Comparison of ENCODE assay signal across 12 cellular contexts in the genomic region with DNA sequence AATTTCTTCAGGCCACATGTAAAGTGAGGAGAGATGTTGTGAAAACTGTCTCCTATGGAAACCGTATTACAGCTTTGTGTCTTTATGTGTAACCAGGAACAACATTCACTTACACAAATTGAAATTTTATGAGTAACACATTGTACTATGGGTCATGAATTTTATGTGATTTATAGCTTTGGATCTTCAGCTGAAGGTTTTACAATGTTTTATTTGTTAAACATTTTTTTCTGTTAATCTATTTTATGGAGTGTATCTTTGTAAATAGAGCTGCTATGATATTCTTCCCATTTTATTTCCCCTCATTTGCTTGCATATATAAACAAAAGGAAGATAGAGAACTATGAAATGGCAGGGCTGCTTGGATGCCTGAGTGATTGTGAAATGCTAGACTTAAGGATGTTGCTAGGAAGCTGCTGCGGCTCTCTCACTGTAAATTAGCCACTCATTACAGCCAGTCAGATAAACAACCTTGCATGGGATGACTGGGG.
DNase-seq lines count a peak whose midpoint lies in the region; ATAC-seq and TF ChIP-seq lines count a peak whose summit lies in the region.
"Had no signal": no experiment of that assay in that cellular context is flagged by ENCODE, and none has a peak within 500 bp of the region (broad histone marks: within the 10 kb centered on the region; RNA-seq: fewer than 3 reads in every experiment).

No MANE protein-coding gene starts in this region.

- WGBS in adrenal gland, 4 donors: 51 to 59% (median 57%) methylated on average over 2 of the region's 2 CpGs

- no peaks in the 10 kb centered on the region for H4K20me1 ChIP-seq in fibroblast of lung (ENCODE audit: control insufficient read depth, extremely low read depth, insufficient read depth, low read length)

- H3K27ac ChIP-seq in fibroblast of lung (ENCODE audit: insufficient read depth, low read length): no peak overlapping the region
- H3K27ac ChIP-seq in adrenal gland: no peak overlapping the region

- no peak for TF ChIP-seq POLR2A in adrenal gland (IDR thresholded peaks at IDR 0.05)

- H3K4me2 ChIP-seq in fibroblast of lung (ENCODE audit: extremely low read depth, insufficient read depth, low read length): no peak overlapping the region
- H3K4me2 ChIP-seq: smooth muscle cell had no signal

- H3K9me3 ChIP-seq in fibroblast of lung (ENCODE audit: control insufficient read depth, insufficient read depth, low read depth, low read length) (no peaks in the 10 kb centered on the region), adrenal gland (replicated peaks in 1 of 3) (no peaks in the 10 kb centered on the region)

- H3K4me3 ChIP-seq in fibroblast of lung (replicated peaks in 1 of 4; ENCODE audit: control extremely low read depth in 1 of 4, insufficient read depth in 1 of 4, low read depth in 3 of 4, low read length in 4 of 4): no peak overlapping the region
- no peak overlapping the region for H3K4me3 ChIP-seq in adrenal gland
- H3K4me3 ChIP-seq: smooth muscle cell had no signal

- no peak for ATAC-seq in HG03280 (IDR thresholded peaks at IDR 0.05; ENCODE audit: unreplicated experiment)

- no peaks in the 10 kb centered on the region for H3K79me2 ChIP-seq in fibroblast of lung (ENCODE audit: control insufficient read depth, insufficient read depth, low read length)

- H3K27me3 ChIP-seq in fibroblast of lung (ENCODE audit: control insufficient read depth, insufficient read depth, low read length) (no peaks in the 10 kb centered on the region), adrenal gland (no peaks in the 10 kb centered on the region)

- no peak overlapping the region for H2AFZ ChIP-seq in fibroblast of lung (ENCODE audit: low read length)

- H3K4me1 ChIP-seq in fibroblast of lung (ENCODE audit: control insufficient read depth, extremely low read depth, insufficient read depth, low read length): no peaks in the 10 kb centered on the region
- H3K4me1 ChIP-seq in adrenal gland (replicated peaks in 1 of 2): no peaks in the 10 kb centered on the region

- DNase-seq in NCI-H510A treated with DMSO at 0.1 percent for 48 hours (lab: John Stamatoyannopoulos, UW) (peak; percentile 23), NCI-H510A (lab: John Stamatoyannopoulos, UW) (no peak), NCI-H748 (lab: John Stamatoyannopoulos, UW; ENCODE audit: unreplicated experiment) (peak; percentile 95), fibroblast of lung (ENCODE audit: low read depth in 2 of 2) (peak; percentile 29 to 65), medulla oblongata (ENCODE audit: extremely low spot score) (no peak), adrenal gland (no peak), pons (ENCODE audit: low spot score) (no peak)
- DNase-seq: activated CD4-positive, alpha-beta T cell treated with anti-CD3 and anti-CD28 coated beads, Interleukin-2, amount 50 U/mL, for 4 hours; effector CD8-positive, alpha-beta T cell; NCI-H82 had no signal

- H3K36me3 ChIP-seq in fibroblast of lung (ENCODE audit: control insufficient read depth, insufficient read depth, low read length) (no peaks in the 10 kb centered on the region), adrenal gland (replicated peaks in 1 of 2) (no peaks in the 10 kb centered on the region)

- TF ChIP-seq CTCF in fibroblast of lung (conservative IDR thresholded peaks at IDR 0.05 in 1 of 2, IDR thresholded peaks at IDR 0.05 in 1 of 2; ENCODE audit: low read depth in 1 of 2, low read length in 2 of 2) (no peak), adrenal gland (IDR thresholded peaks at IDR 0.05) (no peak)

- H3K9ac ChIP-seq in fibroblast of lung (ENCODE audit: insufficient read depth, low read length): no peak overlapping the region

- intact Hi-C loops in adrenal gland (cut with DNase I): no loop called here

Comparison
In these comparisons a context has a peak if more than half of its experiments do, and no peak if none do; other contexts are left out.
1. DNase-seq: peak in NCI-H510A treated with DMSO at 0.1 percent for 48 hours (single experiment), NCI-H748 (single experiment) and fibroblast of lung (2 of 2); none in NCI-H510A (single experiment), medulla oblongata (single experiment), adrenal gland (0 of 7) and pons (single experiment).